Comparison of ENCODE assay signal across 13 cellular contexts in genomic region chr3:63753567-63753966, GRCh38.
A peak's percentile ranks its signal among the peaks of the same experiment; 100 is the strongest.
DNase-seq lines count a peak whose midpoint lies in the region; ATAC-seq and TF ChIP-seq lines count a peak whose summit lies in the region.
"Had no signal": no experiment of that assay in that cellular context is flagged by ENCODE, and none has a peak within 500 bp of the region (broad histone marks: within the 10 kb centered on the region; RNA-seq: fewer than 3 reads in every experiment).

No MANE protein-coding gene starts in this region.

- H3K9me3 Mint-ChIP-seq in activated CD8-positive, alpha-beta T cell treated with anti-CD3 and anti-CD28 coated beads, Interleukin-2, amount 10 ng/mL, durations not matched to agents 7 days and 5 days (ENCODE audit: insufficient read depth): peaks cover 3% of the 10 kb centered on the region
- H3K9me3 Mint-ChIP-seq: stimulated activated memory B cell treated with anti-CD40 and anti-IgM and Interleukin-4, amounts not matched to agents 10 μg/mL and 1 μg/mL and 100 μg/mL, for 72 hours had no signal

- POLR2A ChIA-PET in HCT116 (lab: Charles Lee): no interaction called here
- POLR2A ChIA-PET in activated CD8-positive, alpha-beta T cell treated with anti-CD3 and anti-CD28 coated beads, Interleukin-2, amount 10 ng/mL, durations not matched to agents 7 days and 5 days (lab: Charles Lee): no interaction called here

- H3K4me3 Mint-ChIP-seq in activated CD8-positive, alpha-beta T cell treated with anti-CD3 and anti-CD28 coated beads, Interleukin-2, amount 10 ng/mL, durations not matched to agents 7 days and 5 days: no peak overlapping the region
- H3K4me3 Mint-ChIP-seq: stimulated activated memory B cell treated with anti-CD40 and anti-IgM and Interleukin-4, amounts not matched to agents 10 μg/mL and 1 μg/mL and 100 μg/mL, for 72 hours had no signal

- no peak overlapping the region for H3K4me2 ChIP-seq in HCT116 (ENCODE audit: low read length)
- H3K4me2 ChIP-seq in fibroblast of lung (ENCODE audit: extremely low read depth, insufficient read depth, low read length): no peak overlapping the region
- H3K4me2 ChIP-seq in smooth muscle cell: no peak overlapping the region
- H3K4me2 ChIP-seq: PC-9 had no signal

- H3K27me3 Mint-ChIP-seq in activated CD8-positive, alpha-beta T cell treated with anti-CD3 and anti-CD28 coated beads, Interleukin-2, amount 10 ng/mL, durations not matched to agents 7 days and 5 days (ENCODE audit: low read depth): no peaks in the 10 kb centered on the region
- H3K27me3 Mint-ChIP-seq: stimulated activated memory B cell treated with anti-CD40 and anti-IgM and Interleukin-4, amounts not matched to agents 10 μg/mL and 1 μg/mL and 100 μg/mL, for 72 hours had no signal

- TF ChIP-seq POLR2A in HCT116 (IDR thresholded peaks at IDR 0.05; ENCODE audit: borderline replicate concordance, extremely low read depth, insufficient read depth, insufficient read length): no peak

- H3K9me3 ChIP-seq in HCT116 (ENCODE audit: control insufficient read depth in 1 of 2, insufficient read depth in 1 of 2, low read depth in 1 of 2, low read length in 2 of 2) (no peaks in the 10 kb centered on the region), fibroblast of lung (ENCODE audit: control insufficient read depth, insufficient read depth, low read depth, low read length) (no peaks in the 10 kb centered on the region), smooth muscle cell (replicated peaks; ENCODE audit: low read depth) (no peaks in the 10 kb centered on the region)
- H3K9me3 ChIP-seq: neutrophil had no signal

- H3K9ac ChIP-seq in HCT116 (ENCODE audit: low read length) (no peak overlapping the region), fibroblast of lung (ENCODE audit: insufficient read depth, low read length) (no peak overlapping the region), smooth muscle cell (ENCODE audit: low read depth) (no peak overlapping the region)

- 59% methylated on average over 4 of the region's 4 CpGs for WGBS in smooth muscle cell (ENCODE audit: low lambda C conversion rate)

- no peak overlapping the region for H3K27ac Mint-ChIP-seq in activated CD8-positive, alpha-beta T cell treated with anti-CD3 and anti-CD28 coated beads, Interleukin-2, amount 10 ng/mL, durations not matched to agents 7 days and 5 days
- H3K27ac Mint-ChIP-seq: stimulated activated memory B cell treated with anti-CD40 and anti-IgM and Interleukin-4, amounts not matched to agents 10 μg/mL and 1 μg/mL and 100 μg/mL, for 72 hours had no signal

- H4K20me1 ChIP-seq in HCT116 (ENCODE audit: insufficient read depth) (no peaks in the 10 kb centered on the region), fibroblast of lung (ENCODE audit: control insufficient read depth, extremely low read depth, insufficient read depth, low read length) (no peaks in the 10 kb centered on the region), smooth muscle cell (ENCODE audit: low read depth) (no peaks in the 10 kb centered on the region)

- TF ChIP-seq CTCF in HCT116 (IDR thresholded peaks at IDR 0.05 in 2 of 3, conservative IDR thresholded peaks at IDR 0.05 in 1 of 3; ENCODE audit: borderline replicate concordance in 1 of 3, insufficient read depth in 1 of 3, low read depth in 2 of 3, low read length in 2 of 3) (no peak), fibroblast of lung (conservative IDR thresholded peaks at IDR 0.05 in 1 of 2, IDR thresholded peaks at IDR 0.05 in 1 of 2; ENCODE audit: low read depth in 1 of 2, low read length in 2 of 2) (no peak), smooth muscle cell (IDR thresholded peaks at IDR 0.05; ENCODE audit: borderline replicate concordance, insufficient read depth, poor library complexity, severe bottlenecking) (no peak)

- H3K79me2 ChIP-seq in HCT116 (ENCODE audit: insufficient read depth, low read length) (no peaks in the 10 kb centered on the region), fibroblast of lung (ENCODE audit: control insufficient read depth, insufficient read depth, low read length) (no peaks in the 10 kb centered on the region), smooth muscle cell (ENCODE audit: low read depth) (no peaks in the 10 kb centered on the region)

- CTCF ChIA-PET in HCT116 (lab: Charles Lee): no interaction called here
- CTCF ChIA-PET in activated CD8-positive, alpha-beta T cell treated with anti-CD3 and anti-CD28 coated beads, Interleukin-2, amount 10 ng/mL, durations not matched to agents 7 days and 5 days (lab: Charles Lee): no interaction called here

- no peaks in the 10 kb centered on the region for H3K4me1 ChIP-seq in HCT116 (ENCODE audit: control insufficient read depth in 1 of 2, insufficient read depth in 2 of 2, low read length in 2 of 2)
- H3K4me1 ChIP-seq in fibroblast of lung (ENCODE audit: control insufficient read depth, extremely low read depth, insufficient read depth, low read length): no peaks in the 10 kb centered on the region
- no peaks in the 10 kb centered on the region for H3K4me1 ChIP-seq in smooth muscle cell (ENCODE audit: low read depth)

- TF ChIP-seq RAD21 in HCT116 (IDR thresholded peaks at IDR 0.05; ENCODE audit: low read depth): no peak

- no TSS peak for BruUV-seq in HCT116 (replicated peaks; lab: Mats Ljungman, UMichigan)

- H3K27ac ChIP-seq in HCT116 (ENCODE audit: low read depth, low read length): no peak overlapping the region
- H3K27ac ChIP-seq in fibroblast of lung (ENCODE audit: insufficient read depth, low read length): no peak overlapping the region
- no peak overlapping the region for H3K27ac ChIP-seq in smooth muscle cell (ENCODE audit: low read depth)
- H3K27ac ChIP-seq: neutrophil, PC-9 had no signal

- H3K27me3 ChIP-seq in HCT116 (ENCODE audit: insufficient read depth, low read length) (peaks cover 3% of the 10 kb centered on the region; the same call in 1 of the 2 replicates), fibroblast of lung (ENCODE audit: control insufficient read depth, insufficient read depth, low read length) (no peaks in the 10 kb centered on the region), smooth muscle cell (ENCODE audit: low read depth) (peaks cover 9% of the 10 kb centered on the region)
- H3K27me3 ChIP-seq: neutrophil had no signal

- ATAC-seq in HCT116 (no peak), HG03354 (IDR thresholded peaks at IDR 0.05; ENCODE audit: poor library complexity, severe bottlenecking, unreplicated experiment) (no peak)
- ATAC-seq in activated CD8-positive, alpha-beta T cell treated with anti-CD3 and anti-CD28 coated beads, Interleukin-2, amount 10 ng/mL, durations not matched to agents 7 days and 5 days: no peak
- ATAC-seq: stimulated activated memory B cell treated with anti-CD40 and anti-IgM and Interleukin-4, amounts not matched to agents 10 μg/mL and 1 μg/mL and 100 μg/mL, for 72 hours had no signal

- H3K9me2 ChIP-seq in HCT116 (ENCODE audit: insufficient read depth): no peaks in the 10 kb centered on the region

- H3K4me3 ChIP-seq in HCT116 (replicated peaks in 1 of 2; ENCODE audit: low read depth in 1 of 2, low read length in 2 of 2): no peak overlapping the region
- H3K4me3 ChIP-seq in fibroblast of lung (replicated peaks in 1 of 4; ENCODE audit: control extremely low read depth in 1 of 4, insufficient read depth in 1 of 4, low read depth in 3 of 4, low read length in 4 of 4): no peak overlapping the region
- no peak overlapping the region for H3K4me3 ChIP-seq in smooth muscle cell
- H3K4me3 ChIP-seq: PC-9 had no signal

- DNase-seq in HCT116 (ENCODE audit: low read depth, low spot score) (no peak), fibroblast of lung (ENCODE audit: low read depth in 2 of 2) (peak; percentile 32 to 34), renal cortical epithelial cell (ENCODE audit: low read depth) (peak; percentile 51), smooth muscle cell (lab: John Stamatoyannopoulos, UW; ENCODE audit: unreplicated experiment) (no peak)
- DNase-seq in activated CD8-positive, alpha-beta T cell treated with anti-CD3 and anti-CD28 coated beads, Interleukin-2, amount 10 ng/mL, durations not matched to agents 7 days and 5 days: no peak
- DNase-seq: amygdala, DMS153, NCI-H187 treated with DMSO at 0.1 percent for 48 hours, PC-9 had no signal

- no peaks in the 10 kb centered on the region for H3F3A ChIP-seq in smooth muscle cell (ENCODE audit: low read depth)

- H3K36me3 Mint-ChIP-seq in activated CD8-positive, alpha-beta T cell treated with anti-CD3 and anti-CD28 coated beads, Interleukin-2, amount 10 ng/mL, durations not matched to agents 7 days and 5 days (ENCODE audit: low read depth): no peaks in the 10 kb centered on the region
- H3K36me3 Mint-ChIP-seq: stimulated activated memory B cell treated with anti-CD40 and anti-IgM and Interleukin-4, amounts not matched to agents 10 μg/mL and 1 μg/mL and 100 μg/mL, for 72 hours had no signal

- intact Hi-C loops in HCT116 (cut with micrococcal nuclease): no loop called here

- no peaks in the 10 kb centered on the region for H3K36me3 ChIP-seq in HCT116 (ENCODE audit: control insufficient read depth in 1 of 2, insufficient read depth in 2 of 2, low read length in 2 of 2)
- no peaks in the 10 kb centered on the region for H3K36me3 ChIP-seq in fibroblast of lung (ENCODE audit: control insufficient read depth, insufficient read depth, low read length)
- no peaks in the 10 kb centered on the region for H3K36me3 ChIP-seq in smooth muscle cell (ENCODE audit: low read depth)
- H3K36me3 ChIP-seq: neutrophil had no signal

- RAD21 ChIA-PET in HCT116 (lab: Charles Lee; ENCODE audit: low non-redundant PET in 1 of 2, low total read pairs in 2 of 2, uncharacterized antibody in 2 of 2, unreplicated experiment in 2 of 2): no interaction called here

- no peaks in the 10 kb centered on the region for H3K4me1 Mint-ChIP-seq in activated CD8-positive, alpha-beta T cell treated with anti-CD3 and anti-CD28 coated beads, Interleukin-2, amount 10 ng/mL, durations not matched to agents 7 days and 5 days (ENCODE audit: low read depth)
- H3K4me1 Mint-ChIP-seq: stimulated activated memory B cell treated with anti-CD40 and anti-IgM and Interleukin-4, amounts not matched to agents 10 μg/mL and 1 μg/mL and 100 μg/mL, for 72 hours had no signal

- no peak overlapping the region for H2AFZ ChIP-seq in HCT116 (ENCODE audit: low read depth, low read length, poor library complexity, severe bottlenecking)
- H2AFZ ChIP-seq in fibroblast of lung (ENCODE audit: low read length): no peak overlapping the region
- no peak overlapping the region for H2AFZ ChIP-seq in smooth muscle cell (ENCODE audit: low read depth)
- H2AFZ ChIP-seq: PC-9 had no signal

TF ChIP-seq in HCT116, 20 proteins besides CTCF, POLR2A, EP300 and RAD21 (continues in another document):
- TF ChIP-seq EGR1 (IDR thresholded peaks at IDR 0.05; ENCODE audit: low read depth): no peak

TF ChIP-seq in PFSK-1, 5 proteins besides CTCF, POLR2A, EP300 and RAD21 (continues in another document):
- TF ChIP-seq SIN3A (IDR thresholded peaks at IDR 0.05; ENCODE audit: borderline replicate concordance, insufficient read depth, low read length): no peak
- no peak for TF ChIP-seq POLR2AphosphoS5 (IDR thresholded peaks at IDR 0.05; ENCODE audit: low read depth, low read length)

Comparison
In these comparisons a context has a peak if more than half of its experiments do, and no peak if none do; other contexts are left out.
1. DNase-seq: peak in fibroblast of lung (2 of 2) and renal cortical epithelial cell (single experiment); none in HCT116 (single experiment), activated CD8-positive, alpha-beta T cell treated with anti-CD3 and anti-CD28 coated beads, Interleukin-2, amount 10 ng/mL, durations not matched to agents 7 days and 5 days (single experiment) and smooth muscle cell (single experiment).